ENCODE assay signal across 8 cellular contexts in the genomic region with DNA sequence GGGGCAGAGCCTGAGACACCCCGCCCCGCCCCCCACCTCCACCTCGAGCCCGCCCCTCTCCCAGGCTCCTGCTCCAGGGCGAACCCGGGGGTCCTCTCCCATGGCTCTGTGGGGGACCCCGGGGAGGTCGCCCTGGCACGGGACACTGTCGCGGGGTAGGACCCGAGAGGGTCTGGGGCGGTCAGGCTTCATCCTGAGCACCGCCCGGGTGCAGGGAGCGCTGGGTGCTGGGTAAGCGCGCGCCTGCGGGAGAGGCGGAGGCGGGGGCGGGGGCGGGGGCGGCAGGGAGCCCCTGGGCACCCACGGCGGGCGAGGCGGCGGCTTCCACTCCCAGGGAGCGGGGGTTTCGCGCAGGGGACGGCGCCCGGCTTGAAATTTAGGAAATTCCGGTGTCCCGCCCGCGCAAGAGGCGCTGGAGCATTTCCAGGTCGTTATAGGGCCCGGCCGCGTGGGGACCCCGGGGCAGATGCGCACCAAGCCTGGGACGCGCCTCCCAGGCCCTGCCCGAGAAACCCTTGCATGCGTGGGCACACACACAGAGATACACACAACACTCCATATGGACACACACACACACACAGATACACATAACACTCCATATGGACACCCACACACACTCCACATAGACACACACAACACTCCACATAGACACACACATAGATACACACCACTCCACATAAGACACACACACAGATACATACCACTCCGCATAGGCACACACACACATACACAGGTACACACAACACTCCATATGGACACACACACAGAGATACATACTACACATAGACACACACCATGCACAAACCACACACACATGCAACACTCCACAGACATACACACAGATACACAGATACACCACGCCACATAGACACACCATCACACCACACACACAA. TPM values are rescaled to one million over a fixed set of nuclear protein-coding genes. Genes with fewer than 3 reads are reported as not detected.
A peak's percentile ranks its signal among the peaks of the same experiment; 100 is the strongest.
DNase-seq lines count a peak whose midpoint lies in the region; ATAC-seq lines count a peak whose summit lies in the region.

No MANE protein-coding gene starts in this region.

- H3K9me3 ChIP-seq in CD8-positive, alpha-beta memory T cell (ENCODE audit: low read length), result peaks cover 7% of the 10 kb centered on the region
- H3K9me3 ChIP-seq in HUES6 (ENCODE audit: control insufficient read depth, insufficient read depth, low read depth, low read length), result peaks cover 38% of the 10 kb centered on the region

- no peak overlapping the region for H3K27ac Mint-ChIP-seq in CD8-positive, alpha-beta memory T cell
- no peak overlapping the region for H3K27ac Mint-ChIP-seq in activated T-cell treated with anti-CD3 and anti-CD28 coated beads, Interleukin-2, amount 50 U/mL, for 72 hours

- H3K4me3 Mint-ChIP-seq in CD8-positive, alpha-beta memory T cell, result no peak overlapping the region
- peak overlapping the region in 1 of 2 donors; percentile 56 for H3K4me3 Mint-ChIP-seq in activated T-cell treated with anti-CD3 and anti-CD28 coated beads, Interleukin-2, amount 50 U/mL, for 72 hours

- peaks cover 10 to 19% (median 15%) of the 10 kb centered on the region in 5 donors for H3K9me3 Mint-ChIP-seq in CD8-positive, alpha-beta memory T cell
- peaks cover 18 to 20% of the 10 kb centered on the region in 2 donors for H3K9me3 Mint-ChIP-seq in activated T-cell treated with anti-CD3 and anti-CD28 coated beads, Interleukin-2, amount 50 U/mL, for 72 hours

- H3K27me3 Mint-ChIP-seq in CD8-positive, alpha-beta memory T cell, result peaks cover 27 to 30% of the 10 kb centered on the region in 2 donors
- H3K27me3 Mint-ChIP-seq in activated T-cell treated with anti-CD3 and anti-CD28 coated beads, Interleukin-2, amount 50 U/mL, for 72 hours (ENCODE audit: low read depth), result peaks cover 9% of the 10 kb centered on the region

- peaks cover 0 to 3% (median 2%) of the 10 kb centered on the region in 3 donors for H3K36me3 Mint-ChIP-seq in CD8-positive, alpha-beta memory T cell
- peaks cover 19 to 25% of the 10 kb centered on the region in 2 donors for H3K36me3 Mint-ChIP-seq in activated T-cell treated with anti-CD3 and anti-CD28 coated beads, Interleukin-2, amount 50 U/mL, for 72 hours (ENCODE audit: insufficient read depth in 2 of 2)

- peak; percentile 58 to 60 for ATAC-seq in activated T-cell treated with anti-CD3 and anti-CD28 coated beads, Interleukin-2, amount 50 U/mL, for 72 hours (replicated peaks in 1 of 2)
- no peak for ATAC-seq in GM21723 (IDR thresholded peaks at IDR 0.05; ENCODE audit: unreplicated experiment)

- H3K4me3 ChIP-seq in CD8-positive, alpha-beta memory T cell (ENCODE audit: low read length), result peak overlapping the region; percentile 6
- H3K4me3 ChIP-seq in HUES6 (ENCODE audit: low read depth, low read length), result peak overlapping the region; percentile 66

- H3K36me3 ChIP-seq in CD8-positive, alpha-beta memory T cell (ENCODE audit: insufficient read depth, low read length), result no peaks in the 10 kb centered on the region
- H3K36me3 ChIP-seq in HUES6 (ENCODE audit: control insufficient read depth, insufficient read depth, low read length), result no peaks in the 10 kb centered on the region

- H3K4me1 ChIP-seq in CD8-positive, alpha-beta memory T cell (ENCODE audit: insufficient read depth, low read length), result peaks cover 20% of the 10 kb centered on the region
- H3K4me1 ChIP-seq in HUES6 (ENCODE audit: control insufficient read depth, insufficient read depth, low read length), result no peaks in the 10 kb centered on the region

- POLR2A ChIA-PET in CD8-positive, alpha-beta memory T cell (lab: Charles Lee), result no interaction called here

- CTCF ChIA-PET in CD8-positive, alpha-beta memory T cell (lab: Charles Lee), result no interaction called here

- peaks cover 6 to 10% (median 9%) of the 10 kb centered on the region in 3 donors for H3K4me1 Mint-ChIP-seq in CD8-positive, alpha-beta memory T cell
- H3K4me1 Mint-ChIP-seq in activated T-cell treated with anti-CD3 and anti-CD28 coated beads, Interleukin-2, amount 50 U/mL, for 72 hours (ENCODE audit: low read depth), result peaks cover 28% of the 10 kb centered on the region

- H3K9ac ChIP-seq in HUES6 (ENCODE audit: low read length), result no peak overlapping the region

- peak in 4 of 5 donors; percentile 42 to 68 (median 55) for DNase-seq in CD8-positive, alpha-beta memory T cell
- peak; percentile 66 to 75 for DNase-seq in activated T-cell treated with anti-CD3 and anti-CD28 coated beads, Interleukin-2, amount 50 U/mL, for 72 hours
- peak; percentile 42 for DNase-seq in iPS-NIHi7 (ENCODE audit: extremely low spot score)
- DNase-seq in stimulated activated CD8-positive, alpha-beta memory T cell treated with anti-CD3 and anti-CD28 coated beads, Interleukin-2, amount 100 ng/mL, for 48 hours (ENCODE audit: low read depth in 2 of 2), result peak; percentile 31 to 51
- DNase-seq in NCI-H1694 (lab: John Stamatoyannopoulos, UW), result no peak
- DNase-seq in KG1 (lab: John Stamatoyannopoulos, UW), result no peak

- H3K27ac ChIP-seq in CD8-positive, alpha-beta memory T cell (ENCODE audit: low read depth, low read length), result peak overlapping the region; percentile 28
- no peak overlapping the region for H3K27ac ChIP-seq in HUES6 (ENCODE audit: low read depth, low read length)

- no peaks in the 10 kb centered on the region for H3K27me3 ChIP-seq in CD8-positive, alpha-beta memory T cell (ENCODE audit: insufficient read depth, low read length, poor library complexity, severe bottlenecking)
- H3K27me3 ChIP-seq in HUES6 (ENCODE audit: control insufficient read depth, insufficient read depth, low read length), result peaks cover 38% of the 10 kb centered on the region

RNA-seq across cellular contexts. Expression of a gene that starts 48.7 kb away (rescaled TPM):
- 10 to 100 TPM; 55.7 to 66.8 TPM for total RNA-seq in CD8-positive, alpha-beta memory T cell
- polyA plus RNA-seq in CD8-positive, alpha-beta memory T cell, result 7.0 TPM
- 10 to 100 TPM; 30.4 to 40.1 TPM for total RNA-seq in activated T-cell treated with anti-CD3 and anti-CD28 coated beads, Interleukin-2, amount 50 U/mL, for 72 hours

RNA-seq across cellular contexts. Expression of a gene that starts 52.6 kb away (rescaled TPM):
- total RNA-seq in CD8-positive, alpha-beta memory T cell, result under 1 TPM; 0.31 to 0.35 TPM
- 0.38 TPM for polyA plus RNA-seq in CD8-positive, alpha-beta memory T cell
- total RNA-seq in activated T-cell treated with anti-CD3 and anti-CD28 coated beads, Interleukin-2, amount 50 U/mL, for 72 hours, result 10 to 100 TPM; 20.2 to 24.1 TPM

Comparison
In these comparisons a context has a peak if more than half of its experiments do, and no peak if none do; other contexts are left out.
1. DNase-seq: peak in CD8-positive, alpha-beta memory T cell (4 of 5), activated T-cell treated with anti-CD3 and anti-CD28 coated beads, Interleukin-2, amount 50 U/mL, for 72 hours (2 of 2), iPS-NIHi7 (single experiment) and stimulated activated CD8-positive, alpha-beta memory T cell treated with anti-CD3 and anti-CD28 coated beads, Interleukin-2, amount 100 ng/mL, for 48 hours (2 of 2); none in NCI-H1694 (single experiment) and KG1 (single experiment).
2. RNA of a gene that starts 52.6 kb away (total RNA-seq): 20.2 to 24.1 TPM in activated T-cell treated with anti-CD3 and anti-CD28 coated beads, Interleukin-2, amount 50 U/mL, for 72 hours; 0.31 to 0.35 TPM in CD8-positive, alpha-beta memory T cell; every median in the first group is over 10 times any median in the second.